1 cellular context compared by ENCODE assay signal in genomic region chr3:177348974-177349373, GRCh38.
TF ChIP-seq lines count a peak whose summit lies in the region.

No MANE protein-coding gene starts in this region.

TF ChIP-seq in HepG2, 621 proteins besides CTCF, POLR2A, EP300 and RAD21:
- TF ChIP-seq LBX2 (CRISPR knock-in tag; IDR thresholded peaks at IDR 0.05; ENCODE audit: borderline replicate concordance) (no peak), GRHL1 (CRISPR knock-in tag; conservative IDR thresholded peaks at IDR 0.05) (no peak), ZBTB38 (CRISPR knock-in tag; IDR thresholded peaks at IDR 0.05) (no peak), HDAC6 (IDR thresholded peaks at IDR 0.05; ENCODE audit: low read depth, low read length) (no peak), MBD4 (IDR thresholded peaks at IDR 0.05; ENCODE audit: borderline replicate concordance, low read length) (no peak), NFYB (CRISPR knock-in tag; IDR thresholded peaks at IDR 0.05) (no peak), PLSCR1 (CRISPR knock-in tag; IDR thresholded peaks at IDR 0.05; ENCODE audit: borderline replicate concordance) (no peak), ZNF891 (CRISPR knock-in tag; IDR thresholded peaks at IDR 0.05) (no peak), ZNF567 (CRISPR knock-in tag; IDR thresholded peaks at IDR 0.05; ENCODE audit: borderline replicate concordance) (no peak), FOXK1 (CRISPR knock-in tag; IDR thresholded peaks at IDR 0.05; ENCODE audit: borderline replicate concordance, low read depth) (no peak), KDM5B (CRISPR knock-in tag; IDR thresholded peaks at IDR 0.05; ENCODE audit: borderline replicate concordance) (no peak), BCL6 (CRISPR knock-in tag; IDR thresholded peaks at IDR 0.05) (no peak), TIGD3 (CRISPR knock-in tag; IDR thresholded peaks at IDR 0.05; ENCODE audit: borderline replicate concordance) (no peak), NPAS2 (CRISPR knock-in tag; IDR thresholded peaks at IDR 0.05; ENCODE audit: borderline replicate concordance) (no peak), GZF1 (CRISPR knock-in tag; IDR thresholded peaks at IDR 0.05) (no peak), CEBPG (CRISPR knock-in tag; IDR thresholded peaks at IDR 0.05) (no peak), THAP8 (CRISPR knock-in tag; IDR thresholded peaks at IDR 0.05; ENCODE audit: borderline replicate concordance) (no peak), TOPORS (CRISPR knock-in tag; IDR thresholded peaks at IDR 0.05) (no peak), KLF6 (CRISPR knock-in tag; IDR thresholded peaks at IDR 0.05) (no peak), ZUFSP (CRISPR knock-in tag; IDR thresholded peaks at IDR 0.05; ENCODE audit: borderline replicate concordance) (no peak)
